Comparison of ENCODE assay signal across 14 cellular contexts in the genomic region with DNA sequence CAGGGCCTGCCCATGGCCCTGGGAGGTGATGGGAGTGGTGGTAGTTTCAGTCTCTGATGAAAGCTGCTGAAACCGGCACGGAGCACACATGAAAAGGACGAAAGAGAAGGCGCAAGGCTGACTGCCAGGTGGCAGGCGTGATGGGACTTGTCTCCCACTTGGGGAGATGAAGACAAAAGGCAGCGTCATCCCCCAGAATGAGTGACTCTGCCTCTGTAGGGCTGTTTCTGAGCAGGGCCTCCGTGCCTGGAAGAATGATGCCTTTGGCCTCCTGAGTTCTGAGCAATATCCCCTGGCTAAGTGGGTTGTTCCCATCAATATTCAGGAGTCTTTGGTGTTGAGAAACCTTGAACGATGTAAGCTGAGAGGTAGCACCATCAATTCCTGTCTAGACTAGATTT.
A peak's percentile ranks its signal among the peaks of the same experiment; 100 is the strongest.
DNase-seq lines count a peak whose midpoint lies in the region; ATAC-seq and TF ChIP-seq lines count a peak whose summit lies in the region.
"Had no signal": no experiment of that assay in that cellular context is flagged by ENCODE, and none has a peak within 500 bp of the region (broad histone marks: within the 10 kb centered on the region; RNA-seq: fewer than 3 reads in every experiment).

No MANE protein-coding gene starts in this region.

- no peak for TF ChIP-seq CTCF in breast epithelium (IDR thresholded peaks at IDR 0.05)
- no peak for TF ChIP-seq CTCF in stomach (IDR thresholded peaks at IDR 0.05)

- H3K9me3 ChIP-seq in breast epithelium (no peaks in the 10 kb centered on the region), stomach (no peaks in the 10 kb centered on the region)
- H3K9me3 ChIP-seq: neutrophil had no signal

- no peak for TF ChIP-seq EP300 in stomach (IDR thresholded peaks at IDR 0.05)

- H3K4me1 ChIP-seq in breast epithelium (peaks cover 0 to 8% of the 10 kb centered on the region in 2 donors), stomach (peaks cover 4 to 55% (median 14%) of the 10 kb centered on the region in 4 donors)

- 91 to 96% (median 96%) methylated on average over 8 of the region's 8 CpGs for whole genome bisulfite sequencing in stomach, 5 donors

- DNase-seq in HPDE6-E6E7 (ENCODE audit: extremely low spot score) (peak; percentile 95), NCI-H345 (lab: John Stamatoyannopoulos, UW) (peak; percentile 98), breast epithelium (ENCODE audit: low spot score in 2 of 2) (peak in 1 of 2 donors; percentile 94), stomach (no peak), T-helper 9 cell (no peak), T-helper 1 cell (no peak)
- no peak for DNase-seq in activated effector memory CD4-positive, alpha-beta T cell treated with Interleukin-2 at 50 U/mL for 16 hours
- DNase-seq: CD8-positive, alpha-beta T cell; left colon had no signal

- no peak for ATAC-seq in GM21737 (IDR thresholded peaks at IDR 0.05; ENCODE audit: unreplicated experiment)
- ATAC-seq: CD8-positive, alpha-beta T cell; left colon; stimulated activated memory B cell treated with anti-CD40 and anti-IgM and Interleukin-4, amounts not matched to agents 10 μg/mL and 1 μg/mL and 100 μg/mL, for 72 hours had no signal

- H3K27me3 ChIP-seq in breast epithelium (no peaks in the 10 kb centered on the region), stomach (no peaks in the 10 kb centered on the region)
- H3K27me3 ChIP-seq: neutrophil had no signal

- TF ChIP-seq POLR2A in breast epithelium (IDR thresholded peaks at IDR 0.05) (no peak), stomach (IDR thresholded peaks at IDR 0.05) (no peak)

- H3K4me3 ChIP-seq in breast epithelium (no peak overlapping the region), stomach (no peak overlapping the region)
- H3K4me3 ChIP-seq: dorsolateral prefrontal cortex had no signal

- H3K36me3 ChIP-seq in breast epithelium (no peaks in the 10 kb centered on the region), stomach (no peaks in the 10 kb centered on the region)
- H3K36me3 ChIP-seq: neutrophil had no signal

- intact Hi-C loops in breast epithelium (cut with DNase I; ENCODE audit: low total_unique reads) (no loop called here), stomach (cut with DNase I; ENCODE audit: low total_unique reads) (no loop called here)

- H3K27ac ChIP-seq in breast epithelium: peak overlapping the region; percentile 88 to 96
- peak overlapping the region in 3 of 5 donors; percentile 14 to 66 (median 50) for H3K27ac ChIP-seq in stomach
- H3K27ac ChIP-seq: KMS-11, neutrophil had no signal

Comparison
In these comparisons a context has a peak if more than half of its experiments do, and no peak if none do; other contexts are left out.
1. DNase-seq: peak in HPDE6-E6E7 (single experiment) and NCI-H345 (single experiment); none in stomach (single experiment), activated effector memory CD4-positive, alpha-beta T cell treated with Interleukin-2 at 50 U/mL for 16 hours (single experiment), T-helper 9 cell (single experiment) and T-helper 1 cell (0 of 5).